In genomic region chr10:6407034-6407721, GRCh38 we compare ENCODE assay signal across 23 cellular contexts.
DNase-seq lines count a peak whose midpoint lies in the region; ATAC-seq and TF ChIP-seq lines count a peak whose summit lies in the region.
"Had no signal": no experiment of that assay in that cellular context is flagged by ENCODE, and none has a peak within 500 bp of the region (broad histone marks: within the 10 kb centered on the region; RNA-seq: fewer than 3 reads in every experiment).

No MANE protein-coding gene starts in this region.

- H4K20me1 ChIP-seq in H9 (ENCODE audit: control insufficient read depth, insufficient read depth, insufficient read length), result peaks cover 3% of the 10 kb centered on the region

- no peaks in the 10 kb centered on the region for H3K23me2 ChIP-seq in H9 (ENCODE audit: insufficient read length, low read depth, low read length, poor library complexity, severe bottlenecking)

- H4K5ac ChIP-seq in H9 (ENCODE audit: insufficient read length, low read depth, low read length), result no peak overlapping the region

- H4K8ac ChIP-seq in H9 (replicated peaks; ENCODE audit: insufficient read length, low read depth, low read length) (no peak overlapping the region), mesenchymal stem cell (ENCODE audit: low read length) (no peak overlapping the region)

- H3K79me2 ChIP-seq in H9 (ENCODE audit: insufficient read depth, low read length), result no peaks in the 10 kb centered on the region

- H2BK15ac ChIP-seq in H9 (ENCODE audit: low read depth, low read length) (no peak overlapping the region), mesenchymal stem cell (ENCODE audit: low read depth, poor library complexity, severe bottlenecking) (no peak overlapping the region)

- H3K9me3 Mint-ChIP-seq in activated CD8-positive, alpha-beta memory T cell treated with anti-CD3 and anti-CD28 coated beads, Interleukin-2, amount 10 ng/mL, durations not matched to agents 7 days and 5 days (ENCODE audit: low read depth), result no peaks in the 10 kb centered on the region
- no peaks in the 10 kb centered on the region for H3K9me3 Mint-ChIP-seq in H9
- H3K9me3 Mint-ChIP-seq in activated T-helper 2 cell treated with anti-CD3 and anti-CD28 coated beads, Interferon-gamma antibody, Interleukin-2, Interleukin-4, amounts not matched to agents 10 μg/mL and 5 μg/mL and 100 μg/mL, durations not matched to agents 14 hours and 24 hours and 36 hours, result no peaks in the 10 kb centered on the region
- H3K9me3 Mint-ChIP-seq: dendritic cell treated with granulocyte-macrophage colony-stimulating factor and Interleukin-4, amounts not matched to agents 40 ng/mL and 50 ng/mL, for 4 days; mesothelial cell of epicardium; naive thymus-derived CD8-positive, alpha-beta T cell had no signal

- no peak overlapping the region for H3K14ac ChIP-seq in H9 (ENCODE audit: insufficient read depth, low read length)
- H3K14ac ChIP-seq in mesenchymal stem cell (ENCODE audit: low read length in 2 of 2), result peak overlapping the region in 1 of 2 experiments; percentile 23

- H3K18ac ChIP-seq in H9 (ENCODE audit: insufficient read length, low read depth, low read length) (no peak overlapping the region), mesenchymal stem cell (ENCODE audit: low read depth in 1 of 2, low read length in 2 of 2) (peak overlapping the region in 1 of 2 experiments; percentile 5)

- H3K4ac ChIP-seq in H9 (ENCODE audit: low read depth, low read length) (no peak overlapping the region), mesenchymal stem cell (ENCODE audit: low read depth in 1 of 2, low read length in 2 of 2) (no peak overlapping the region)

- H2AK5ac ChIP-seq in H9 (ENCODE audit: insufficient read length, low read length) (no peak overlapping the region), mesenchymal stem cell (ENCODE audit: low read length, severe bottlenecking) (no peak overlapping the region)

- H3K9ac ChIP-seq in H9 (ENCODE audit: extremely low read depth, insufficient read length, low read length) (no peak overlapping the region), mesenchymal stem cell (ENCODE audit: low read length) (no peak overlapping the region)

- CTCF ChIA-PET in activated CD8-positive, alpha-beta memory T cell treated with anti-CD3 and anti-CD28 coated beads, Interleukin-2, amount 10 ng/mL, durations not matched to agents 7 days and 5 days (lab: Charles Lee), result interaction anchor here (0.7 to 3.3 kb wide), 27 partner anchors 8 to 323 kb away, joined by 3 to 67 read pairs (median 5); partner anchors contain the start of gene PFKFB3

- H3K4me3 ChIP-seq in mesenchymal stem cell (ENCODE audit: insufficient read depth in 1 of 2, low read depth in 1 of 2, low read length in 2 of 2), result no peak overlapping the region
- H3K4me3 ChIP-seq: left ventricle myocardium inferior, ovary, SJSA1, spleen, transverse colon had no signal

- H3K27ac ChIP-seq in H9 (ENCODE audit: insufficient read length, low read depth, low read length) (no peak overlapping the region), mesenchymal stem cell (ENCODE audit: low read length, poor library complexity, severe bottlenecking) (no peak overlapping the region)
- H3K27ac ChIP-seq: HL-60, left ventricle myocardium inferior, ovary, SJSA1, spleen, transverse colon had no signal

- intact Hi-C loops in activated T-helper 2 cell treated with anti-CD3 and anti-CD28 coated beads, Interferon-gamma antibody, Interleukin-2, Interleukin-4, amounts not matched to agents 10 μg/mL and 5 μg/mL and 100 μg/mL, durations not matched to agents 14 hours and 24 hours and 36 hours (cut with micrococcal nuclease), result loop anchor here (2.0 to 5.0 kb wide), 2 partner anchors 58 to 85 kb away; no protein-coding TSS in a partner anchor

- peak; percentile 40 for DNase-seq in activated CD8-positive, alpha-beta memory T cell treated with anti-CD3 and anti-CD28 coated beads, Interleukin-2, amount 10 ng/mL, durations not matched to agents 7 days and 5 days
- no peak for DNase-seq in activated CD8-positive, alpha-beta memory T cell treated with anti-CD3 and anti-CD28 coated beads, Interleukin-2, amount 50 U/mL, for 48 hours
- DNase-seq in H9 (peak; percentile 16), mesenchymal stem cell (no peak), omental fat pad (ENCODE audit: low spot score) (no peak), COR-L47 (lab: John Stamatoyannopoulos, UW) (no peak), OCI-M1 (lab: John Stamatoyannopoulos, UW) (no peak)
- no peak for DNase-seq in activated T-helper 2 cell treated with anti-CD3 and anti-CD28 coated beads, Interferon-gamma antibody, Interleukin-2, Interleukin-4, amounts not matched to agents 10 μg/mL and 5 μg/mL and 100 μg/mL, durations not matched to agents 14 hours and 24 hours and 36 hours (ENCODE audit: low spot score)
- DNase-seq: activated CD4-positive, alpha-beta T cell treated with anti-CD3 and anti-CD28 coated beads for 1 hour; aorta; left ventricle myocardium inferior; NCI-H1694 treated with DMSO at 0.1 percent for 48 hours; NCI-H2171; NCI-H524 treated with DMSO at 0.1 percent for 48 hours; ovary; retina; spleen; transverse colon had no signal

- H3K4me2 ChIP-seq in H9 (ENCODE audit: insufficient read depth, insufficient read length, low read length), result no peak overlapping the region
- H3K4me2 ChIP-seq in mesenchymal stem cell (ENCODE audit: low read length, poor library complexity, severe bottlenecking), result no peak overlapping the region

- H3K9me3 ChIP-seq in H9 (ENCODE audit: control insufficient read depth, low read depth, low read length) (no peaks in the 10 kb centered on the region), mesenchymal stem cell (ENCODE audit: control insufficient read depth, low read length) (no peaks in the 10 kb centered on the region)
- H3K9me3 ChIP-seq: left ventricle myocardium inferior, ovary, SJSA1, spleen, transverse colon had no signal

- WGBS in H9 (ENCODE audit: extremely low coverage, insufficient read length, low lambda C conversion rate), result no CpG with 5 or more reads among the region's 11 CpGs
- WGBS in mesenchymal stem cell, result 93% methylated on average over 10 of the region's 11 CpGs

- no peak overlapping the region for H3T11ph ChIP-seq in H9 (ENCODE audit: low read length)

- no peak overlapping the region for H2BK5ac ChIP-seq in H9 (ENCODE audit: insufficient read length, low read length)
- no peak overlapping the region for H2BK5ac ChIP-seq in mesenchymal stem cell (ENCODE audit: low read depth, low read length, poor library complexity, severe bottlenecking)

- no peak overlapping the region for H2BK20ac ChIP-seq in H9 (ENCODE audit: low read depth, low read length, poor library complexity, severe bottlenecking)

- H3K27ac Mint-ChIP-seq in activated CD8-positive, alpha-beta memory T cell treated with anti-CD3 and anti-CD28 coated beads, Interleukin-2, amount 10 ng/mL, durations not matched to agents 7 days and 5 days, result peak overlapping the region; percentile 31
- no peak overlapping the region for H3K27ac Mint-ChIP-seq in H9
- H3K27ac Mint-ChIP-seq in activated T-helper 2 cell treated with anti-CD3 and anti-CD28 coated beads, Interferon-gamma antibody, Interleukin-2, Interleukin-4, amounts not matched to agents 10 μg/mL and 5 μg/mL and 100 μg/mL, durations not matched to agents 14 hours and 24 hours and 36 hours, result peak overlapping the region; percentile 65
- H3K27ac Mint-ChIP-seq: dendritic cell treated with granulocyte-macrophage colony-stimulating factor and Interleukin-4, amounts not matched to agents 40 ng/mL and 50 ng/mL, for 4 days; mesothelial cell of epicardium had no signal

- no peaks in the 10 kb centered on the region for H3K36me3 ChIP-seq in mesenchymal stem cell (ENCODE audit: control insufficient read depth in 1 of 2, insufficient read depth in 2 of 2, low read depth in 1 of 2, low read length in 2 of 2)
- H3K36me3 ChIP-seq: left ventricle myocardium inferior, ovary, SJSA1, spleen, transverse colon had no signal

- no peak overlapping the region for H4K91ac ChIP-seq in H9 (ENCODE audit: insufficient read length, low read depth, low read length)
- peak overlapping the region; percentile 74 for H4K91ac ChIP-seq in mesenchymal stem cell (ENCODE audit: low read length)

- H3K36me3 Mint-ChIP-seq in activated CD8-positive, alpha-beta memory T cell treated with anti-CD3 and anti-CD28 coated beads, Interleukin-2, amount 10 ng/mL, durations not matched to agents 7 days and 5 days, result peaks cover 4% of the 10 kb centered on the region
- no peaks in the 10 kb centered on the region for H3K36me3 Mint-ChIP-seq in H9 (ENCODE audit: insufficient read depth in 1 of 3, low read depth in 3 of 3)
- H3K36me3 Mint-ChIP-seq in activated T-helper 2 cell treated with anti-CD3 and anti-CD28 coated beads, Interferon-gamma antibody, Interleukin-2, Interleukin-4, amounts not matched to agents 10 μg/mL and 5 μg/mL and 100 μg/mL, durations not matched to agents 14 hours and 24 hours and 36 hours (ENCODE audit: low read depth), result peaks cover 9% of the 10 kb centered on the region
- H3K36me3 Mint-ChIP-seq: mesothelial cell of epicardium; naive thymus-derived CD8-positive, alpha-beta T cell had no signal

- H3K79me1 ChIP-seq in H9 (ENCODE audit: insufficient read depth, low read depth, low read length, poor library complexity, severe bottlenecking) (no peaks in the 10 kb centered on the region), mesenchymal stem cell (replicated peaks; ENCODE audit: low read length, poor library complexity, severe bottlenecking) (no peaks in the 10 kb centered on the region)

- H3K56ac ChIP-seq in H9 (ENCODE audit: insufficient read length, low read depth, low read length), result no peak overlapping the region

- H2BK120ac ChIP-seq in H9 (ENCODE audit: low read depth, low read length, poor library complexity, severe bottlenecking) (no peak overlapping the region), mesenchymal stem cell (ENCODE audit: low read depth, low read length) (no peak overlapping the region)

- no peak for ATAC-seq in activated CD8-positive, alpha-beta memory T cell treated with anti-CD3 and anti-CD28 coated beads, Interleukin-2, amount 10 ng/mL, durations not matched to agents 7 days and 5 days
- ATAC-seq in omental fat pad (ENCODE audit: low FRiP score), result no peak
- ATAC-seq: naive thymus-derived CD8-positive, alpha-beta T cell had no signal

- H2AFZ ChIP-seq in H9 (ENCODE audit: low read length) (no peak overlapping the region), mesenchymal stem cell (ENCODE audit: low read depth, low read length) (no peak overlapping the region)

- no peak overlapping the region for H3K23ac ChIP-seq in H9 (ENCODE audit: insufficient read length, low read depth, low read length)
- H3K23ac ChIP-seq in mesenchymal stem cell (ENCODE audit: low read length in 2 of 2), result no peak overlapping the region

- H3K4me1 ChIP-seq in H9 (ENCODE audit: insufficient read depth, low read length) (no peaks in the 10 kb centered on the region; the same call in 1 of the 2 replicates), mesenchymal stem cell (ENCODE audit: control insufficient read depth, insufficient read depth, low read depth, low read length) (no peaks in the 10 kb centered on the region)

- H2BK12ac ChIP-seq in H9 (ENCODE audit: insufficient read length, low read depth, low read length) (no peak overlapping the region), mesenchymal stem cell (ENCODE audit: low read length in 2 of 2) (peak overlapping the region in 1 of 2 experiments; percentile 15)

- H3K27me3 ChIP-seq in H9 (ENCODE audit: insufficient read depth, low read length) (no peaks in the 10 kb centered on the region), mesenchymal stem cell (ENCODE audit: control insufficient read depth in 1 of 2, insufficient read depth in 1 of 2, low read length in 2 of 2) (peaks cover 20 to 40% of the 10 kb centered on the region in 2 experiments)
- H3K27me3 ChIP-seq: ovary, SJSA1, spleen, transverse colon had no signal

- TF ChIP-seq CTCF in H9 (conservative IDR thresholded peaks at IDR 0.05) (no peak), omental fat pad (IDR thresholded peaks at IDR 0.05) (no peak)

- H3K27me3 Mint-ChIP-seq in activated CD8-positive, alpha-beta memory T cell treated with anti-CD3 and anti-CD28 coated beads, Interleukin-2, amount 10 ng/mL, durations not matched to agents 7 days and 5 days, result peaks cover 15% of the 10 kb centered on the region
- peaks cover 8% of the 10 kb centered on the region for H3K27me3 Mint-ChIP-seq in H9 (ENCODE audit: low read depth)
- peaks cover 11% of the 10 kb centered on the region for H3K27me3 Mint-ChIP-seq in activated T-helper 2 cell treated with anti-CD3 and anti-CD28 coated beads, Interferon-gamma antibody, Interleukin-2, Interleukin-4, amounts not matched to agents 10 μg/mL and 5 μg/mL and 100 μg/mL, durations not matched to agents 14 hours and 24 hours and 36 hours (ENCODE audit: low read depth)

- H3K4me3 Mint-ChIP-seq in activated CD8-positive, alpha-beta memory T cell treated with anti-CD3 and anti-CD28 coated beads, Interleukin-2, amount 10 ng/mL, durations not matched to agents 7 days and 5 days, result peak overlapping the region; percentile 19
- no peak overlapping the region for H3K4me3 Mint-ChIP-seq in H9
- peak overlapping the region; percentile 45 for H3K4me3 Mint-ChIP-seq in activated T-helper 2 cell treated with anti-CD3 and anti-CD28 coated beads, Interferon-gamma antibody, Interleukin-2, Interleukin-4, amounts not matched to agents 10 μg/mL and 5 μg/mL and 100 μg/mL, durations not matched to agents 14 hours and 24 hours and 36 hours (ENCODE audit: low read depth)
- H3K4me3 Mint-ChIP-seq: dendritic cell treated with granulocyte-macrophage colony-stimulating factor and Interleukin-4, amounts not matched to agents 40 ng/mL and 50 ng/mL, for 4 days; mesothelial cell of epicardium had no signal

- H3K4me1 Mint-ChIP-seq in activated CD8-positive, alpha-beta memory T cell treated with anti-CD3 and anti-CD28 coated beads, Interleukin-2, amount 10 ng/mL, durations not matched to agents 7 days and 5 days, result peaks cover 46% of the 10 kb centered on the region
- peaks cover 7 to 9% of the 10 kb centered on the region in 2 experiments for H3K4me1 Mint-ChIP-seq in H9
- H3K4me1 Mint-ChIP-seq in activated T-helper 2 cell treated with anti-CD3 and anti-CD28 coated beads, Interferon-gamma antibody, Interleukin-2, Interleukin-4, amounts not matched to agents 10 μg/mL and 5 μg/mL and 100 μg/mL, durations not matched to agents 14 hours and 24 hours and 36 hours (ENCODE audit: low read depth), result peaks cover 49% of the 10 kb centered on the region

Comparison
In these comparisons a context has a peak if more than half of its experiments do, and no peak if none do; other contexts are left out.
1. DNase-seq: peak in activated CD8-positive, alpha-beta memory T cell treated with anti-CD3 and anti-CD28 coated beads, Interleukin-2, amount 10 ng/mL, durations not matched to agents 7 days and 5 days (single experiment) and H9 (single experiment); none in activated CD8-positive, alpha-beta memory T cell treated with anti-CD3 and anti-CD28 coated beads, Interleukin-2, amount 50 U/mL, for 48 hours (single experiment), activated T-helper 2 cell treated with anti-CD3 and anti-CD28 coated beads, Interferon-gamma antibody, Interleukin-2, Interleukin-4, amounts not matched to agents 10 μg/mL and 5 μg/mL and 100 μg/mL, durations not matched to agents 14 hours and 24 hours and 36 hours (single experiment), mesenchymal stem cell (single experiment), omental fat pad (single experiment), COR-L47 (single experiment) and OCI-M1 (single experiment).
2. H3K27ac Mint-ChIP-seq: peak in activated CD8-positive, alpha-beta memory T cell treated with anti-CD3 and anti-CD28 coated beads, Interleukin-2, amount 10 ng/mL, durations not matched to agents 7 days and 5 days (single experiment) and activated T-helper 2 cell treated with anti-CD3 and anti-CD28 coated beads, Interferon-gamma antibody, Interleukin-2, Interleukin-4, amounts not matched to agents 10 μg/mL and 5 μg/mL and 100 μg/mL, durations not matched to agents 14 hours and 24 hours and 36 hours (single experiment); none in H9 (0 of 3).
3. H3K4me3 Mint-ChIP-seq: peak in activated CD8-positive, alpha-beta memory T cell treated with anti-CD3 and anti-CD28 coated beads, Interleukin-2, amount 10 ng/mL, durations not matched to agents 7 days and 5 days (single experiment) and activated T-helper 2 cell treated with anti-CD3 and anti-CD28 coated beads, Interferon-gamma antibody, Interleukin-2, Interleukin-4, amounts not matched to agents 10 μg/mL and 5 μg/mL and 100 μg/mL, durations not matched to agents 14 hours and 24 hours and 36 hours (single experiment); none in H9 (0 of 2).